8 cellular contexts compared by ENCODE assay signal in genomic region chr9:91033802-91034201, GRCh38.
DNase-seq lines count a peak whose midpoint lies in the region; ATAC-seq and TF ChIP-seq lines count a peak whose summit lies in the region.

No MANE protein-coding gene starts in this region.

- no peak for DNase-seq in natural killer cell treated with Interleukin-12 subunit alpha and Interleukin-12 subunit beta and Interleukin-15 and Interleukin-18, amount 100 ng/mL, for 72 hours (ENCODE audit: low spot score)
- DNase-seq in natural killer cell (no peak), epithelial cell of proximal tubule (ENCODE audit: low read depth) (no peak), NCI-H524 treated with DMSO at 0.1 percent for 48 hours (lab: John Stamatoyannopoulos, UW) (no peak), NCI-H774 (lab: John Stamatoyannopoulos, UW) (no peak)
- peak; percentile 89 for DNase-seq in activated CD4-positive, alpha-beta memory T cell treated with anti-CD3 and anti-CD28 coated beads for 36 hours
- peak; percentile 80 for DNase-seq in stimulated activated CD4-positive, alpha-beta T cell treated with anti-CD3 and anti-CD28 coated beads, Interleukin-4, amount 100 ng/mL, for 1 hour

- no peaks in the 10 kb centered on the region for H3K9me3 Mint-ChIP-seq in natural killer cell treated with Interleukin-12 subunit alpha and Interleukin-12 subunit beta and Interleukin-15 and Interleukin-18, amount 100 ng/mL, for 72 hours
- H3K9me3 Mint-ChIP-seq in natural killer cell, result no peaks in the 10 kb centered on the region
- no peaks in the 10 kb centered on the region for H3K9me3 Mint-ChIP-seq in activated CD4-positive, alpha-beta memory T cell treated with anti-CD3 and anti-CD28 coated beads for 36 hours

- TF ChIP-seq CTCF in natural killer cell (IDR thresholded peaks at IDR 0.05), result no peak
- peak; percentile 59 for TF ChIP-seq CTCF in epithelial cell of proximal tubule (conservative IDR thresholded peaks at IDR 0.05; ENCODE audit: low read depth, low read length)

- H3K27ac Mint-ChIP-seq in natural killer cell treated with Interleukin-12 subunit alpha and Interleukin-12 subunit beta and Interleukin-15 and Interleukin-18, amount 100 ng/mL, for 72 hours, result no peak overlapping the region
- no peak overlapping the region for H3K27ac Mint-ChIP-seq in natural killer cell
- H3K27ac Mint-ChIP-seq in activated CD4-positive, alpha-beta memory T cell treated with anti-CD3 and anti-CD28 coated beads for 36 hours, result no peak overlapping the region

- no peak overlapping the region for H3K4me3 Mint-ChIP-seq in natural killer cell treated with Interleukin-12 subunit alpha and Interleukin-12 subunit beta and Interleukin-15 and Interleukin-18, amount 100 ng/mL, for 72 hours
- H3K4me3 Mint-ChIP-seq in natural killer cell, result no peak overlapping the region
- H3K4me3 Mint-ChIP-seq in activated CD4-positive, alpha-beta memory T cell treated with anti-CD3 and anti-CD28 coated beads for 36 hours, result no peak overlapping the region

- peaks cover 0 to 13% of the 10 kb centered on the region in 2 donors for H3K27me3 Mint-ChIP-seq in natural killer cell treated with Interleukin-12 subunit alpha and Interleukin-12 subunit beta and Interleukin-15 and Interleukin-18, amount 100 ng/mL, for 72 hours
- H3K27me3 Mint-ChIP-seq in natural killer cell (ENCODE audit: low read depth in 2 of 2), result peaks cover 0 to 9% of the 10 kb centered on the region in 2 donors
- H3K27me3 Mint-ChIP-seq in activated CD4-positive, alpha-beta memory T cell treated with anti-CD3 and anti-CD28 coated beads for 36 hours, result peaks cover 21% of the 10 kb centered on the region

- CTCF ChIA-PET in activated CD4-positive, alpha-beta memory T cell treated with anti-CD3 and anti-CD28 coated beads for 36 hours (lab: Charles Lee), result interaction anchor here (0.5 to 3.1 kb wide), 42 partner anchors 9 to 916 kb away, joined by 3 to 41 read pairs (median 4); partner anchors contain the start of gene ROR2

- no peaks in the 10 kb centered on the region for H3K36me3 Mint-ChIP-seq in natural killer cell treated with Interleukin-12 subunit alpha and Interleukin-12 subunit beta and Interleukin-15 and Interleukin-18, amount 100 ng/mL, for 72 hours
- no peaks in the 10 kb centered on the region for H3K36me3 Mint-ChIP-seq in natural killer cell
- H3K36me3 Mint-ChIP-seq in activated CD4-positive, alpha-beta memory T cell treated with anti-CD3 and anti-CD28 coated beads for 36 hours, result no peaks in the 10 kb centered on the region

- no peak overlapping the region for H3K4me3 ChIP-seq in epithelial cell of proximal tubule (ENCODE audit: low read depth, low read length)

- ATAC-seq in natural killer cell treated with Interleukin-12 subunit alpha and Interleukin-12 subunit beta and Interleukin-15 and Interleukin-18, amount 100 ng/mL, for 72 hours, result peak; percentile 14 to 49
- ATAC-seq in natural killer cell (no peak), GM19397 (IDR thresholded peaks at IDR 0.05; ENCODE audit: unreplicated experiment) (no peak)

- H3K4me1 Mint-ChIP-seq in natural killer cell treated with Interleukin-12 subunit alpha and Interleukin-12 subunit beta and Interleukin-15 and Interleukin-18, amount 100 ng/mL, for 72 hours (ENCODE audit: low read depth in 2 of 2), result peaks cover 24 to 27% of the 10 kb centered on the region in 2 donors
- peaks cover 17 to 24% of the 10 kb centered on the region in 2 donors for H3K4me1 Mint-ChIP-seq in natural killer cell
- peaks cover 40% of the 10 kb centered on the region for H3K4me1 Mint-ChIP-seq in activated CD4-positive, alpha-beta memory T cell treated with anti-CD3 and anti-CD28 coated beads for 36 hours (ENCODE audit: low read depth)

- POLR2A ChIA-PET in activated CD4-positive, alpha-beta memory T cell treated with anti-CD3 and anti-CD28 coated beads for 36 hours (lab: Charles Lee), result interaction anchor here (1.0 to 2.2 kb wide), 3 partner anchors 67 to 392 kb away, joined by 3 to 6 read pairs (median 4); no protein-coding TSS in a partner anchor

- intact Hi-C loops in natural killer cell (cut with micrococcal nuclease), result no loop called here
- intact Hi-C loops in activated CD4-positive, alpha-beta memory T cell treated with anti-CD3 and anti-CD28 coated beads for 36 hours (cut with micrococcal nuclease), result loop anchor here (1.0 to 2.0 kb wide), 2 partner anchors 119 to 647 kb away; no protein-coding TSS in a partner anchor

Comparison
In these comparisons a context has a peak if more than half of its experiments do, and no peak if none do; other contexts are left out.
1. ATAC-seq: peak in natural killer cell treated with Interleukin-12 subunit alpha and Interleukin-12 subunit beta and Interleukin-15 and Interleukin-18, amount 100 ng/mL, for 72 hours (2 of 2); none in natural killer cell (0 of 3) and GM19397 (single experiment).
2. DNase-seq: peak in activated CD4-positive, alpha-beta memory T cell treated with anti-CD3 and anti-CD28 coated beads for 36 hours (single experiment) and stimulated activated CD4-positive, alpha-beta T cell treated with anti-CD3 and anti-CD28 coated beads, Interleukin-4, amount 100 ng/mL, for 1 hour (single experiment); none in natural killer cell treated with Interleukin-12 subunit alpha and Interleukin-12 subunit beta and Interleukin-15 and Interleukin-18, amount 100 ng/mL, for 72 hours (single experiment), natural killer cell (single experiment), epithelial cell of proximal tubule (single experiment), NCI-H524 treated with DMSO at 0.1 percent for 48 hours (single experiment) and NCI-H774 (single experiment).